ENCODE assay signal across 8 cellular contexts in genomic region chr3:15309662-15310335, GRCh38. TPM values are rescaled to one million over a fixed set of nuclear protein-coding genes. Genes with fewer than 3 reads are reported as not detected.
DNase-seq lines count a peak whose midpoint lies in the region; ATAC-seq, FAIRE-seq and TF ChIP-seq lines count a peak whose summit lies in the region.

No MANE protein-coding gene starts in this region.

- POLR2A ChIA-PET in endothelial cell of umbilical vein (lab: Charles Lee) (interaction anchor here (0.6 kb wide), 1 partner anchor 19 kb away, joined by 4 read pairs; no protein-coding TSS in a partner anchor), GM10248 (lab: Yijun Ruan, JAX) (interaction anchor here (0.6 kb wide), 2 partner anchors 8 to 75 kb away, joined by 3 read pairs; no protein-coding TSS in a partner anchor)

- no TSS peak for BruUV-seq in endothelial cell of umbilical vein (replicated peaks; lab: Mats Ljungman, UMichigan)

- CTCF ChIA-PET in endothelial cell of umbilical vein (lab: Charles Lee) = interaction anchor here (1.1 to 2.4 kb wide), 4 partner anchors 8 to 42 kb away, joined by 3 to 12 read pairs (median 6); partner anchors contain the start of gene SH3BP5
- CTCF ChIA-PET in GM10248 (lab: Yijun Ruan, JAX) = interaction anchor here (1.1 to 2.6 kb wide), 8 partner anchors 10 to 42 kb away, joined by 3 to 8 read pairs (median 4); partner anchors contain the start of gene SH3BP5

- no peaks in the 10 kb centered on the region for H3K27me3 Mint-ChIP-seq in T-helper 1 cell treated with Interleukin-12 subunit alpha and Interleukin-12 subunit beta and Interleukin-4 antibody, amounts not matched to agents 30 μg/mL and 1 μg/mL, for 36 hours (ENCODE audit: low read depth)

- peak overlapping the region; percentile 93 for H3K27ac Mint-ChIP-seq in T-helper 1 cell treated with Interleukin-12 subunit alpha and Interleukin-12 subunit beta and Interleukin-4 antibody, amounts not matched to agents 30 μg/mL and 1 μg/mL, for 36 hours

- no peaks in the 10 kb centered on the region for H3K9me3 ChIP-seq in endothelial cell of umbilical vein (replicated peaks; ENCODE audit: control insufficient read depth, insufficient read depth, low read length)

- ATAC-seq in GM19324 (IDR thresholded peaks at IDR 0.05; ENCODE audit: low FRiP score, unreplicated experiment) (no peak), HG03460 (IDR thresholded peaks at IDR 0.05; ENCODE audit: unreplicated experiment) (no peak)

- H3K4me1 Mint-ChIP-seq in T-helper 1 cell treated with Interleukin-12 subunit alpha and Interleukin-12 subunit beta and Interleukin-4 antibody, amounts not matched to agents 30 μg/mL and 1 μg/mL, for 36 hours (ENCODE audit: low read depth) = peaks cover 59% of the 10 kb centered on the region

- no peaks in the 10 kb centered on the region for H3K9me3 Mint-ChIP-seq in T-helper 1 cell treated with Interleukin-12 subunit alpha and Interleukin-12 subunit beta and Interleukin-4 antibody, amounts not matched to agents 30 μg/mL and 1 μg/mL, for 36 hours

- H3K79me2 ChIP-seq in endothelial cell of umbilical vein (ENCODE audit: control insufficient read depth, insufficient read depth, low read length) = peaks cover 73% of the 10 kb centered on the region

- peaks cover 28% of the 10 kb centered on the region for H3K4me1 ChIP-seq in endothelial cell of umbilical vein (ENCODE audit: control insufficient read depth, extremely low read depth, insufficient read depth, low read length)

- peak overlapping the region; percentile 44 for H3K27ac ChIP-seq in endothelial cell of umbilical vein (ENCODE audit: insufficient read depth, low read depth, low read length)

- no peak overlapping the region for H3K4me3 ChIP-seq in endothelial cell of umbilical vein (replicated peaks in 1 of 3; ENCODE audit: insufficient read depth in 1 of 3, low read depth in 1 of 3, low read length in 3 of 3)

- no peak for TF ChIP-seq POLR2A in endothelial cell of umbilical vein (IDR thresholded peaks at IDR 0.05; ENCODE audit: low read depth, low read length)

- TF ChIP-seq CTCF in endothelial cell of umbilical vein (IDR thresholded peaks at IDR 0.05; ENCODE audit: extremely low read depth in 1 of 2, insufficient read depth in 1 of 2, low read depth in 1 of 2, low read length in 2 of 2) (no peak), GM10248 (IDR thresholded peaks at IDR 0.05; ENCODE audit: control extremely low read depth, extremely low read depth, low read depth, missing control alignments) (no peak)

- no peak overlapping the region for H2AFZ ChIP-seq in endothelial cell of umbilical vein (ENCODE audit: low read depth, low read length)

- no peaks in the 10 kb centered on the region for H3K9me1 ChIP-seq in endothelial cell of umbilical vein (replicated peaks; ENCODE audit: control insufficient read depth, extremely low read depth, insufficient read depth, low read length)

- no peaks in the 10 kb centered on the region for H3K27me3 ChIP-seq in endothelial cell of umbilical vein (ENCODE audit: control insufficient read depth in 2 of 2, insufficient read depth in 2 of 2, low read length in 2 of 2)

- intact Hi-C loops in endothelial cell of umbilical vein (cut with micrococcal nuclease) = loop anchor here (1.0 kb wide), 2 partner anchors 9 to 11 kb away; no protein-coding TSS in a partner anchor

- no peak overlapping the region for H3K9ac ChIP-seq in endothelial cell of umbilical vein (replicated peaks; ENCODE audit: extremely low read depth, insufficient read depth, low read length)

- H3K4me2 ChIP-seq in endothelial cell of umbilical vein (ENCODE audit: insufficient read depth, low read length) = no peak overlapping the region

- peak; percentile 32 for DNase-seq in Daoy (ENCODE audit: low read depth)
- peak; percentile 85 for DNase-seq in endothelial cell of umbilical vein (ENCODE audit: low read depth, low spot score)
- peak; percentile 85 for DNase-seq in putamen (ENCODE audit: low spot score)
- DNase-seq in GM10248 (ENCODE audit: extremely low spot score) = no peak
- DNase-seq in middle frontal gyrus (ENCODE audit: extremely low spot score, low spot score) = no peak

- H3K36me3 Mint-ChIP-seq in T-helper 1 cell treated with Interleukin-12 subunit alpha and Interleukin-12 subunit beta and Interleukin-4 antibody, amounts not matched to agents 30 μg/mL and 1 μg/mL, for 36 hours (ENCODE audit: low read depth) = peaks cover 52% of the 10 kb centered on the region

- H3K36me3 ChIP-seq in endothelial cell of umbilical vein (ENCODE audit: control insufficient read depth in 2 of 2, extremely low read depth in 1 of 2, insufficient read depth in 2 of 2, low read length in 2 of 2) = no peaks in the 10 kb centered on the region

- H3K4me3 Mint-ChIP-seq in T-helper 1 cell treated with Interleukin-12 subunit alpha and Interleukin-12 subunit beta and Interleukin-4 antibody, amounts not matched to agents 30 μg/mL and 1 μg/mL, for 36 hours = peak overlapping the region; percentile 71

- H4K20me1 ChIP-seq in endothelial cell of umbilical vein (replicated peaks; ENCODE audit: control insufficient read depth, extremely low read depth, insufficient read depth, low read length) = no peaks in the 10 kb centered on the region

- peak; percentile 87 for FAIRE-seq in endothelial cell of umbilical vein (lab: Jason Lieb, UNC)

- dilution Hi-C loops in endothelial cell of umbilical vein (cut with MboI; ENCODE audit: extremely low pct_ligation_motif_present, low sequenced_read_pairs) = no loop called here

TF ChIP-seq in endothelial cell of umbilical vein, 7 proteins besides CTCF, POLR2A, EP300 and RAD21:
- TF ChIP-seq FOS (IDR thresholded peaks at IDR 0.05; ENCODE audit: borderline replicate concordance, insufficient read depth, low read length) (peak; percentile 8), JUN (IDR thresholded peaks at IDR 0.05; ENCODE audit: borderline replicate concordance, insufficient read depth, insufficient read length, low read depth) (no peak)
- TF ChIP-seq, protein P1, sequence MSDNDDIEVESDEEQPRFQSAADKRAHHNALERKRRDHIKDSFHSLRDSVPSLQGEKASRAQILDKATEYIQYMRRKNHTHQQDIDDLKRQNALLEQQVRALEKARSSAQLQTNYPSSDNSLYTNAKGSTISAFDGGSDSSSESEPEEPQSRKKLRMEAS (IDR thresholded peaks at IDR 0.05; ENCODE audit: insufficient read depth, insufficient read length) = no peak

RNA-seq across cellular contexts. Expression of gene SH3BP5, which starts 22.6 kb away (rescaled TPM):
- total RNA-seq in Daoy (2014; rRNA removed; shearing (Covaris generic)) = 20.3 and 21.0 TPM in 2 replicates
- total RNA-seq in endothelial cell of umbilical vein = 64.8 and 76.3 TPM in 2 replicates
- polyA plus RNA-seq in endothelial cell of umbilical vein = 25.0 and 35.3 TPM in 2 replicates
- 51.1 and 55.7 TPM in 2 replicates for polyA plus RNA-seq in endothelial cell of umbilical vein (2011; cell fraction: cytosol; rRNA removed)
- 58.2 and 66.7 TPM in 2 replicates for polyA plus RNA-seq in endothelial cell of umbilical vein (2011; cell fraction: nucleus; rRNA removed)
- polyA plus RNA-seq in endothelial cell of umbilical vein (2012) = 44.3 and 58.3 TPM in 2 replicates
- 32.9 and 34.3 TPM in 2 replicates for polyA minus RNA-seq in endothelial cell of umbilical vein
- polyA minus RNA-seq in endothelial cell of umbilical vein (2011; cell fraction: cytosol; rRNA and poly(A)+ RNA removed) = 20.3 TPM
- 15.8 and 20.4 TPM in 2 replicates for polyA minus RNA-seq in endothelial cell of umbilical vein (2011; cell fraction: nucleus; rRNA and poly(A)+ RNA removed)

Comparison
In these comparisons a context has a peak if more than half of its experiments do, and no peak if none do; other contexts are left out.
1. DNase-seq: peak in Daoy (single experiment), endothelial cell of umbilical vein (single experiment) and putamen (single experiment); none in GM10248 (single experiment) and middle frontal gyrus (single experiment).